8 cellular contexts compared by ENCODE assay signal in the genomic region with DNA sequence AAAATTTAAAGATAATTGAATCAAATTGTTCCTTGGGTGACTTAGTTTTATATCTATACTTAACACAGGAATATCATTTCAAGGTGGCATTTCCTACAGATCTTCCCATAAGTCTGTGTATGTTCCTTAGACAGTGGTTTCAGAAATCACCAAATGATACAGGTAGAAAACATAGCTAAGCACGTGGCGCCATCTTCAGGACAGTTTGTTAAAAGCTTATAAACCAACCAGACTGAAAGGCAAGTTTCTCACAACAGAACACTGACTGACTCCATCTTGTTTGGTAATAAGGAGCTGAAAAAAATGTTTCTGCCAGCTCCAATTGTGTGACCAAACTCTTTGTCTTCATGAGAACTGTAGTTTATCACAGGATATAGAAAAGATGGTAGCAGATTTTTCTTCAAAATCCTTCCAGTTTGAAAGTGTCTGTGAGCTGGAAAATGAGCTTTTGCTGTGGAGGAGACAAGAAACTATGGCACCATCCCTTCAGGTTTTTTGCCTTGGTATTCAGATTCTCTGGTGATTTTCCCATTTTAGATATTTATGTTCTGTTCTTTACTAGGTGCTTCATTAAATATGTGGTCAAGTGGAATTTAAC. TPM values are rescaled to one million over a fixed set of nuclear protein-coding genes. Genes with fewer than 3 reads are reported as not detected.
DNase-seq lines count a peak whose midpoint lies in the region; ATAC-seq and TF ChIP-seq lines count a peak whose summit lies in the region.

No MANE protein-coding gene starts in this region.

- peak; percentile 78 for DNase-seq in AG10803 (ENCODE audit: low read depth)
- peak; percentile 77 for DNase-seq in NCI-H446 treated with DMSO at 0.1 percent for 48 hours (lab: John Stamatoyannopoulos, UW)
- peak; percentile 60 for DNase-seq in activated CD4-positive, CD25-positive, alpha-beta regulatory T cell treated with anti-CD3 and anti-CD28 coated beads, Interleukin-2, amount 50 U/mL, for 72 hours
- peak; percentile 24 to 82 for DNase-seq in cerebellar nuclear complex (lab: John Stamatoyannopoulos, UW)
- peak; percentile 61 for DNase-seq in left lobe of liver (ENCODE audit: low spot score)
- DNase-seq in stimulated activated CD4-positive, alpha-beta T cell treated with anti-CD3 and anti-CD28 coated beads, TNF-alpha, amount 100 ng/mL, for 1 hour (ENCODE audit: low read depth in 3 of 3, low spot score in 1 of 3), result peak; percentile 32 to 42 (median 35)

- H3K4me3 ChIP-seq in AG10803 (ENCODE audit: low read length), result no peak overlapping the region

- peak; percentile 92 for ATAC-seq in GM18909 (IDR thresholded peaks at IDR 0.05; ENCODE audit: poor library complexity, unreplicated experiment)
- peak; percentile 96 for ATAC-seq in HG03432 (IDR thresholded peaks at IDR 0.05; ENCODE audit: unreplicated experiment)
- ATAC-seq in left lobe of liver, result peak; percentile 95

- peak; percentile 81 for TF ChIP-seq CTCF in AG10803 (conservative IDR thresholded peaks at IDR 0.05; ENCODE audit: low read length)

RNA-seq across cellular contexts. Expression of gene NEUROD1, which starts 34.8 kb away (rescaled TPM):
- not detected for total RNA-seq in left lobe of liver

RNA-seq across cellular contexts. Expression of gene CERKL, which starts 58.2 kb away (rescaled TPM):
- not detected for total RNA-seq in left lobe of liver
